In genomic region chr10:24965051-24965450, GRCh38 we compare ENCODE assay signal across 1 cellular context.
TF ChIP-seq lines count a peak whose summit lies in the region.

No MANE protein-coding gene starts in this region.

TF ChIP-seq in K562, 482 proteins besides CTCF, POLR2A, EP300 and RAD21:
- TF ChIP-seq LCOR (CRISPR knock-in tag; IDR thresholded peaks at IDR 0.05) (no peak), SRSF1 (IDR thresholded peaks at IDR 0.05; ENCODE audit: low read depth, low read length) (no peak), U2AF2 (optimal IDR thresholded peaks at IDR 0.05; ENCODE audit: low read depth, low read length) (no peak), HDAC2 (IDR thresholded peaks at IDR 0.05) (no peak), MEIS2 (IDR thresholded peaks at IDR 0.05; ENCODE audit: partially characterized antibody) (peak; percentile 56), BRF1 (IDR thresholded peaks at IDR 0.05; ENCODE audit: borderline replicate concordance, extremely low read depth, insufficient read length) (no peak), ZNF253 (CRISPR knock-in tag; conservative IDR thresholded peaks at IDR 0.05) (no peak), PBX2 (CRISPR knock-in tag; IDR thresholded peaks at IDR 0.05; ENCODE audit: low read depth) (no peak), PBX2 (tag; conservative IDR thresholded peaks at IDR 0.05; ENCODE audit: low read depth) (peak; percentile 63)
